In genomic region chr17:75289832-75290337, GRCh38 we compare ENCODE assay signal across 8 cellular contexts. TPM values are rescaled to one million over a fixed set of nuclear protein-coding genes. Genes with fewer than 3 reads are reported as not detected.
DNase-seq lines count a peak whose midpoint lies in the region; ATAC-seq, FAIRE-seq and TF ChIP-seq lines count a peak whose summit lies in the region.

No MANE protein-coding gene starts in this region.

- H3K4me3 ChIP-seq in endodermal cell (ENCODE audit: low read length) (peak overlapping the region; percentile 92), muscle layer of duodenum (ENCODE audit: low read depth in 1 of 2, low read length in 2 of 2) (peak overlapping the region; percentile 84 to 95)

- no peaks in the 10 kb centered on the region for H3K9me3 Mint-ChIP-seq in activated CD4-positive, alpha-beta T cell treated with anti-CD3 and anti-CD28 coated beads, Interleukin-2, amount 10 ng/mL, durations not matched to agents 7 days and 5 days
- no peaks in the 10 kb centered on the region for H3K9me3 Mint-ChIP-seq in endodermal cell

- CTCF ChIA-PET in activated CD4-positive, alpha-beta T cell treated with anti-CD3 and anti-CD28 coated beads, Interleukin-2, amount 10 ng/mL, durations not matched to agents 7 days and 5 days (lab: Charles Lee): interaction anchor here (0.6 to 3.0 kb wide), 14 partner anchors 12 to 1187 kb away, joined by 3 to 50 read pairs (median 4); partner anchors contain the start of genes GGA3, MIF4GD and MRPS7

- H3K27me3 ChIP-seq in endodermal cell (ENCODE audit: control insufficient read depth, insufficient read depth, low read length, poor library complexity, severe bottlenecking) (no peaks in the 10 kb centered on the region), muscle layer of duodenum (ENCODE audit: low read depth, low read length) (no peaks in the 10 kb centered on the region)

- TF ChIP-seq CTCF in C4-2B (conservative IDR thresholded peaks at IDR 0.05) (no peak), endodermal cell (conservative IDR thresholded peaks at IDR 0.05) (peak; percentile 20)

- H3K27ac Mint-ChIP-seq in activated CD4-positive, alpha-beta T cell treated with anti-CD3 and anti-CD28 coated beads, Interleukin-2, amount 10 ng/mL, durations not matched to agents 7 days and 5 days: peak overlapping the region; percentile 100
- peak overlapping the region; percentile 90 for H3K27ac Mint-ChIP-seq in endodermal cell

- H3K4me1 ChIP-seq in endodermal cell (ENCODE audit: control insufficient read depth, insufficient read depth, low read length) (no peaks in the 10 kb centered on the region), muscle layer of duodenum (ENCODE audit: control insufficient read depth in 1 of 2, insufficient read depth in 2 of 2, low read length in 2 of 2) (peaks cover 0 to 7% of the 10 kb centered on the region in 2 donors)

- no peak overlapping the region for H3K9ac ChIP-seq in endodermal cell (ENCODE audit: extremely low read depth, low read length, poor library complexity, severe bottlenecking)

- peak overlapping the region; percentile 75 for H3K27ac ChIP-seq in C4-2B
- H3K27ac ChIP-seq in endodermal cell (ENCODE audit: low read depth, low read length): no peak overlapping the region
- peak overlapping the region; percentile 93 for H3K27ac ChIP-seq in muscle layer of duodenum (ENCODE audit: low read length)

- H3K4me3 Mint-ChIP-seq in activated CD4-positive, alpha-beta T cell treated with anti-CD3 and anti-CD28 coated beads, Interleukin-2, amount 10 ng/mL, durations not matched to agents 7 days and 5 days: peak overlapping the region; percentile 98
- peak overlapping the region; percentile 83 for H3K4me3 Mint-ChIP-seq in endodermal cell

- ATAC-seq in GM19467 (IDR thresholded peaks at IDR 0.05; ENCODE audit: unreplicated experiment): peak; percentile 21

- POLR2A ChIA-PET in activated CD4-positive, alpha-beta T cell treated with anti-CD3 and anti-CD28 coated beads, Interleukin-2, amount 10 ng/mL, durations not matched to agents 7 days and 5 days (lab: Charles Lee): interaction anchor here (0.7 to 1.8 kb wide), 5 partner anchors 15 to 263 kb away, joined by 3 to 20 read pairs (median 5); partner anchors contain the start of gene MIF4GD

- peaks cover 24% of the 10 kb centered on the region for H3K4me1 Mint-ChIP-seq in activated CD4-positive, alpha-beta T cell treated with anti-CD3 and anti-CD28 coated beads, Interleukin-2, amount 10 ng/mL, durations not matched to agents 7 days and 5 days
- H3K4me1 Mint-ChIP-seq in endodermal cell: no peaks in the 10 kb centered on the region

- H3K36me3 ChIP-seq in endodermal cell (ENCODE audit: control insufficient read depth, insufficient read depth, low read length): peaks cover 6% of the 10 kb centered on the region
- no peaks in the 10 kb centered on the region for H3K36me3 ChIP-seq in muscle layer of duodenum (ENCODE audit: control insufficient read depth in 1 of 2, insufficient read depth in 2 of 2, low read length in 2 of 2)

- H3K27me3 Mint-ChIP-seq in activated CD4-positive, alpha-beta T cell treated with anti-CD3 and anti-CD28 coated beads, Interleukin-2, amount 10 ng/mL, durations not matched to agents 7 days and 5 days: no peaks in the 10 kb centered on the region
- H3K27me3 Mint-ChIP-seq in endodermal cell (ENCODE audit: insufficient read depth): peaks cover 1% of the 10 kb centered on the region

- DNase-seq in MV-4-11 (lab: John Stamatoyannopoulos, UW) (peak; percentile 86), endodermal cell (no peak), HTR-8/SVneo (ENCODE audit: insufficient read length, low spot score) (no peak)
- peak; percentile 73 for DNase-seq in activated CD4-positive, alpha-beta T cell treated with anti-CD3 and anti-CD28 coated beads, Interleukin-2, amount 10 ng/mL, durations not matched to agents 7 days and 5 days
- DNase-seq in stimulated activated naive CD4-positive, alpha-beta T cell (lab: John Stamatoyannopoulos, UW): peak in 4 of 6 experiments; percentile 59 to 78 (median 68)

- H3K9me3 ChIP-seq in endodermal cell (ENCODE audit: control insufficient read depth, low read length) (no peaks in the 10 kb centered on the region), muscle layer of duodenum (ENCODE audit: control insufficient read depth in 1 of 2, low read length in 2 of 2) (no peaks in the 10 kb centered on the region)

- 69 to 88% methylated on average over 20 to 25 of the region's 26 CpGs for WGBS in endodermal cell (ENCODE audit: insufficient coverage in 1 of 2, insufficient read length in 1 of 2), 2 experiments

- FAIRE-seq in HTR-8/SVneo (lab: Jason Lieb, UNC): no peak

- peaks cover 8% of the 10 kb centered on the region for H3K36me3 Mint-ChIP-seq in activated CD4-positive, alpha-beta T cell treated with anti-CD3 and anti-CD28 coated beads, Interleukin-2, amount 10 ng/mL, durations not matched to agents 7 days and 5 days (ENCODE audit: low read depth)
- peaks cover 4% of the 10 kb centered on the region for H3K36me3 Mint-ChIP-seq in endodermal cell (ENCODE audit: low read depth)

RNA-seq across cellular contexts. Expression of gene SLC25A19, which starts 0.7 kb away (rescaled TPM):
- total RNA-seq in activated CD4-positive, alpha-beta T cell treated with anti-CD3 and anti-CD28 coated beads, Interleukin-2, amount 10 ng/mL, durations not matched to agents 7 days and 5 days: 10 to 100 TPM; 27.6 to 30.5 TPM
- 10 to 100 TPM; 10.6 to 10.7 TPM for total RNA-seq in endodermal cell
- polyA plus RNA-seq in endodermal cell (2013, experiment 1 of 2): 7.9 TPM
- polyA plus RNA-seq in endodermal cell (2013, experiment 2 of 2): 6.2 TPM

RNA-seq across cellular contexts. Expression of gene MIF4GD, which starts 18.9 kb away (rescaled TPM):
- 10 to 100 TPM; 44.4 to 44.6 TPM for total RNA-seq in activated CD4-positive, alpha-beta T cell treated with anti-CD3 and anti-CD28 coated beads, Interleukin-2, amount 10 ng/mL, durations not matched to agents 7 days and 5 days
- total RNA-seq in endodermal cell: 10 to 100 TPM; 17.9 to 28.6 TPM
- 22.2 TPM for polyA plus RNA-seq in endodermal cell (2013, experiment 1 of 2)
- 20.2 TPM for polyA plus RNA-seq in endodermal cell (2013, experiment 2 of 2)

RNA-seq across cellular contexts. Expression of gene MRPS7, which starts 28.2 kb away (rescaled TPM):
- total RNA-seq in activated CD4-positive, alpha-beta T cell treated with anti-CD3 and anti-CD28 coated beads, Interleukin-2, amount 10 ng/mL, durations not matched to agents 7 days and 5 days: 10 to 100 TPM; 35.4 to 38.2 TPM
- 10 to 100 TPM; 81.0 to 82.5 TPM for total RNA-seq in endodermal cell
- polyA plus RNA-seq in endodermal cell (2013, experiment 1 of 2): 93.0 TPM
- polyA plus RNA-seq in endodermal cell (2013, experiment 2 of 2): 81.6 TPM

RNA-seq across cellular contexts. Expression of gene GGA3, which starts 28.5 kb away (rescaled TPM):
- total RNA-seq in activated CD4-positive, alpha-beta T cell treated with anti-CD3 and anti-CD28 coated beads, Interleukin-2, amount 10 ng/mL, durations not matched to agents 7 days and 5 days: 10 to 100 TPM; 80.2 to 86.1 TPM
- 10 to 100 TPM; 64.9 to 73.2 TPM for total RNA-seq in endodermal cell
- 53.1 TPM for polyA plus RNA-seq in endodermal cell (2013, experiment 1 of 2)
- polyA plus RNA-seq in endodermal cell (2013, experiment 2 of 2): 41.4 TPM

Comparison
In these comparisons a context has a peak if more than half of its experiments do, and no peak if none do; other contexts are left out.
1. DNase-seq: peak in MV-4-11 (single experiment), activated CD4-positive, alpha-beta T cell treated with anti-CD3 and anti-CD28 coated beads, Interleukin-2, amount 10 ng/mL, durations not matched to agents 7 days and 5 days (single experiment) and stimulated activated naive CD4-positive, alpha-beta T cell (4 of 6); none in endodermal cell (single experiment) and HTR-8/SVneo (single experiment).